Comparison of ENCODE assay signal across 9 cellular contexts in genomic region chr19:3270908-3271307, GRCh38. TPM values are rescaled to one million over a fixed set of nuclear protein-coding genes. Genes with fewer than 3 reads are reported as not detected.
DNase-seq lines count a peak whose midpoint lies in the region; ATAC-seq and TF ChIP-seq lines count a peak whose summit lies in the region.
"Had no signal": no experiment of that assay in that cellular context is flagged by ENCODE, and none has a peak within 500 bp of the region (broad histone marks: within the 10 kb centered on the region; RNA-seq: fewer than 3 reads in every experiment).

No MANE protein-coding gene starts in this region.

- peak; percentile 99 for DNase-seq in COR-L47 (lab: John Stamatoyannopoulos, UW)
- DNase-seq in MV-4-11 (lab: John Stamatoyannopoulos, UW): peak; percentile 73
- DNase-seq in activated CD4-positive, alpha-beta T cell treated with anti-CD3 and anti-CD28 coated beads, Interleukin-2, amount 10 ng/mL, durations not matched to agents 24 days and 14 days: peak; percentile 74
- peak; percentile 44 for DNase-seq in fibroblast of pulmonary artery (ENCODE audit: low read depth)
- peak; percentile 45 to 61 for DNase-seq in stimulated activated naive CD8-positive, alpha-beta T cell treated with anti-CD3 and anti-CD28 coated beads, Interleukin-15, amount 100 ng/mL, for 72 hours
- no peak for DNase-seq in cortex of kidney (lab: John Stamatoyannopoulos, UW)
- DNase-seq: naive B cell had no signal

- no peak overlapping the region for H3K27ac Mint-ChIP-seq in activated CD4-positive, alpha-beta T cell treated with anti-CD3 and anti-CD28 coated beads, Interleukin-2, amount 10 ng/mL, durations not matched to agents 24 days and 14 days
- H3K27ac Mint-ChIP-seq in stimulated activated naive CD8-positive, alpha-beta T cell treated with anti-CD3 and anti-CD28 coated beads, Interleukin-15, amount 100 ng/mL, for 72 hours: no peak overlapping the region
- H3K27ac Mint-ChIP-seq: naive B cell had no signal

- H3K9me3 Mint-ChIP-seq in activated CD4-positive, alpha-beta T cell treated with anti-CD3 and anti-CD28 coated beads, Interleukin-2, amount 10 ng/mL, durations not matched to agents 24 days and 14 days: peaks cover 3% of the 10 kb centered on the region
- H3K9me3 Mint-ChIP-seq in stimulated activated naive CD8-positive, alpha-beta T cell treated with anti-CD3 and anti-CD28 coated beads, Interleukin-15, amount 100 ng/mL, for 72 hours: no peaks in the 10 kb centered on the region

- intact Hi-C loops in activated CD4-positive, alpha-beta T cell treated with anti-CD3 and anti-CD28 coated beads, Interleukin-2, amount 10 ng/mL, durations not matched to agents 24 days and 14 days (cut with micrococcal nuclease): no loop called here

- peaks cover 8% of the 10 kb centered on the region for H3K4me1 Mint-ChIP-seq in activated CD4-positive, alpha-beta T cell treated with anti-CD3 and anti-CD28 coated beads, Interleukin-2, amount 10 ng/mL, durations not matched to agents 24 days and 14 days
- H3K4me1 Mint-ChIP-seq in stimulated activated naive CD8-positive, alpha-beta T cell treated with anti-CD3 and anti-CD28 coated beads, Interleukin-15, amount 100 ng/mL, for 72 hours: peaks cover 12% of the 10 kb centered on the region

- no peaks in the 10 kb centered on the region for H3K36me3 Mint-ChIP-seq in activated CD4-positive, alpha-beta T cell treated with anti-CD3 and anti-CD28 coated beads, Interleukin-2, amount 10 ng/mL, durations not matched to agents 24 days and 14 days (ENCODE audit: low read depth)

- H3K27me3 Mint-ChIP-seq in activated CD4-positive, alpha-beta T cell treated with anti-CD3 and anti-CD28 coated beads, Interleukin-2, amount 10 ng/mL, durations not matched to agents 24 days and 14 days: peaks cover 32% of the 10 kb centered on the region
- peaks cover 52% of the 10 kb centered on the region for H3K27me3 Mint-ChIP-seq in stimulated activated naive CD8-positive, alpha-beta T cell treated with anti-CD3 and anti-CD28 coated beads, Interleukin-15, amount 100 ng/mL, for 72 hours

- no peak for ATAC-seq in stimulated activated naive CD8-positive, alpha-beta T cell treated with anti-CD3 and anti-CD28 coated beads, Interleukin-15, amount 100 ng/mL, for 72 hours
- ATAC-seq in GM19452 (IDR thresholded peaks at IDR 0.05; ENCODE audit: unreplicated experiment): no peak
- no peak for ATAC-seq in GM19463 (IDR thresholded peaks at IDR 0.05; ENCODE audit: unreplicated experiment)

- no peak overlapping the region for H3K4me3 ChIP-seq in fibroblast of pulmonary artery (replicated peaks; ENCODE audit: low read depth, low read length)

- no peak overlapping the region for H3K4me3 Mint-ChIP-seq in activated CD4-positive, alpha-beta T cell treated with anti-CD3 and anti-CD28 coated beads, Interleukin-2, amount 10 ng/mL, durations not matched to agents 24 days and 14 days
- no peak overlapping the region for H3K4me3 Mint-ChIP-seq in stimulated activated naive CD8-positive, alpha-beta T cell treated with anti-CD3 and anti-CD28 coated beads, Interleukin-15, amount 100 ng/mL, for 72 hours
- H3K4me3 Mint-ChIP-seq: naive B cell had no signal

- TF ChIP-seq CTCF in fibroblast of pulmonary artery (IDR thresholded peaks at IDR 0.05; ENCODE audit: low read length, missing control alignments): no peak

RNA-seq across cellular contexts. Expression of gene CELF5, which starts 46.4 kb away (rescaled TPM):
- total RNA-seq in activated CD4-positive, alpha-beta T cell treated with anti-CD3 and anti-CD28 coated beads, Interleukin-2, amount 10 ng/mL, durations not matched to agents 24 days and 14 days: 0.12 and 0.19 TPM in 2 replicates
